In the genomic region with DNA sequence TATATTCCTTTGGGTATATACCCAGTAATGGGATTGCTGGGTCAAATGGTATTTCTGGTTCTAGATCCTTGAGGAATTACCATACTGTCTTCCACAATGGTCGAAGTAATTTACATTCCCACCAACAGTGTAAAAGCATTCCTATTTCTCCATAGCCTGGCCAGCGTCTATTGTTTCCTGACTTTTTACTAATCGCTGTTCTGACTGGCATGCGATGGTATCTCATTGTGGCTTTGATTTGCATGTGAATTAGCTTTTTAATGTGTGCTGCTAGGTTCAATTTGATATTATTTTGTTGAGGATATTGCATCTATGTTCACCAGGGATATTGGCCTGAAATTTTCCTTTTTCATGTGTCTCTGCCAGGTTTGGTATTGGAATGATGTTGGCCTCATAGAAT, we compare ENCODE assay signal across 26 cellular contexts.
"Had no signal": no experiment of that assay in that cellular context is flagged by ENCODE, and none has a peak within 500 bp of the region (broad histone marks: within the 10 kb centered on the region; RNA-seq: fewer than 3 reads in every experiment).

No MANE protein-coding gene starts in this region.

- H3K36me3 Mint-ChIP-seq: activated naive CD8-positive, alpha-beta T cell treated with anti-CD3 and anti-CD28 coated beads for 36 hours had no signal

- H3K36me3 ChIP-seq: ascending aorta, brain microvascular endothelial cell had no signal

- FAIRE-seq: bronchial epithelial cell, frontal cortex had no signal

- H3K4me1 Mint-ChIP-seq: activated naive CD4-positive, alpha-beta T cell treated with anti-CD3 and anti-CD28 coated beads, Interleukin-2, amount 50 U/mL, for 24 hours; activated naive CD8-positive, alpha-beta T cell treated with anti-CD3 and anti-CD28 coated beads for 36 hours; activated T-helper 17 cell treated with anti-CD3 and anti-CD28 coated beads, Interleukin-2, amount 50 U/mL, for 72 hours; central memory CD8-positive, alpha-beta T cell had no signal

- H3K27me3 ChIP-seq: ascending aorta, brain microvascular endothelial cell, dorsolateral prefrontal cortex had no signal

- H3K4me3 ChIP-seq: ascending aorta, coronary artery, dorsolateral prefrontal cortex had no signal

- H3K9me3 ChIP-seq: ascending aorta had no signal

- ATAC-seq: activated CD8-positive, alpha-beta T cell treated with anti-CD3 and anti-CD28 coated beads for 36 hours; activated T-cell treated with anti-CD3 and anti-CD28 coated beads, Interleukin-2, amount 50 U/mL, for 4 hours; activated T-helper 17 cell treated with anti-CD3 and anti-CD28 coated beads, Interleukin-2, amount 50 U/mL, for 72 hours; esophagus mucosa had no signal

- H3K4me3 Mint-ChIP-seq: activated CD8-positive, alpha-beta T cell treated with anti-CD3 and anti-CD28 coated beads for 36 hours; activated naive CD4-positive, alpha-beta T cell treated with anti-CD3 and anti-CD28 coated beads for 36 hours; activated naive CD4-positive, alpha-beta T cell treated with anti-CD3 and anti-CD28 coated beads, Interleukin-2, amount 50 U/mL, for 24 hours; activated naive CD8-positive, alpha-beta T cell treated with anti-CD3 and anti-CD28 coated beads for 36 hours; activated T-cell treated with anti-CD3 and anti-CD28 coated beads, Interleukin-2, amount 50 U/mL, for 4 hours; activated T-helper 17 cell treated with anti-CD3 and anti-CD28 coated beads, Interleukin-2, amount 50 U/mL, for 72 hours; central memory CD8-positive, alpha-beta T cell; dendritic cell treated with granulocyte-macrophage colony-stimulating factor and Interleukin-4, amounts not matched to agents 40 ng/mL and 50 ng/mL, for 4 days; endodermal cell had no signal

- DNase-seq: activated CD4-positive, alpha-beta T cell treated with anti-CD3 and anti-CD28 coated beads for 48 hours; activated CD4-positive, alpha-beta T cell treated with anti-CD3 and anti-CD28 coated beads, Interleukin-2, amount 50 U/mL, for 1 hour; activated CD4-positive, alpha-beta T cell treated with anti-CD3 and anti-CD28 coated beads, Interleukin-2, amount 50 U/mL, for 48 hours; activated CD8-positive, alpha-beta memory T cell treated with anti-CD3 and anti-CD28 coated beads for 24 hours; activated CD8-positive, alpha-beta T cell treated with anti-CD3 and anti-CD28 coated beads for 36 hours; activated effector memory CD4-positive, alpha-beta T cell treated with anti-CD3 and anti-CD28 coated beads, Interleukin-2, amount 50 U/mL, for 16 hours; activated naive CD4-positive, alpha-beta T cell treated with anti-CD3 and anti-CD28 coated beads for 36 hours; activated naive CD8-positive, alpha-beta T cell treated with anti-CD3 and anti-CD28 coated beads for 36 hours; activated T-cell treated with anti-CD3 and anti-CD28 coated beads, Interleukin-2, amount 50 U/mL, for 4 hours; brain microvascular endothelial cell; dorsolateral prefrontal cortex; effector memory CD4-positive, alpha-beta T cell; endodermal cell; foreskin fibroblast; head of caudate nucleus; hippocampal formation; T-helper 2 cell had no signal

- H3K9me3 Mint-ChIP-seq: activated CD8-positive, alpha-beta T cell treated with anti-CD3 and anti-CD28 coated beads for 36 hours; activated naive CD4-positive, alpha-beta T cell treated with anti-CD3 and anti-CD28 coated beads for 36 hours; activated naive CD8-positive, alpha-beta T cell treated with anti-CD3 and anti-CD28 coated beads for 36 hours; activated T-helper 17 cell treated with anti-CD3 and anti-CD28 coated beads, Interleukin-2, amount 50 U/mL, for 72 hours had no signal

- H3K27ac Mint-ChIP-seq: activated CD8-positive, alpha-beta T cell treated with anti-CD3 and anti-CD28 coated beads for 36 hours; activated naive CD4-positive, alpha-beta T cell treated with anti-CD3 and anti-CD28 coated beads for 36 hours; activated naive CD4-positive, alpha-beta T cell treated with anti-CD3 and anti-CD28 coated beads, Interleukin-2, amount 50 U/mL, for 24 hours; activated naive CD8-positive, alpha-beta T cell treated with anti-CD3 and anti-CD28 coated beads for 36 hours; activated T-helper 17 cell treated with anti-CD3 and anti-CD28 coated beads, Interleukin-2, amount 50 U/mL, for 72 hours; dendritic cell treated with granulocyte-macrophage colony-stimulating factor and Interleukin-4, amounts not matched to agents 40 ng/mL and 50 ng/mL, for 4 days; endodermal cell had no signal

- H3K27ac ChIP-seq: ascending aorta, brain microvascular endothelial cell, coronary artery, dorsolateral prefrontal cortex had no signal

- H3K27me3 Mint-ChIP-seq: activated naive CD8-positive, alpha-beta T cell treated with anti-CD3 and anti-CD28 coated beads for 36 hours; activated T-helper 17 cell treated with anti-CD3 and anti-CD28 coated beads, Interleukin-2, amount 50 U/mL, for 72 hours; dendritic cell treated with granulocyte-macrophage colony-stimulating factor and Interleukin-4, amounts not matched to agents 40 ng/mL and 50 ng/mL, for 4 days had no signal

- H3K4me1 ChIP-seq: ascending aorta had no signal
